In the genomic region with DNA sequence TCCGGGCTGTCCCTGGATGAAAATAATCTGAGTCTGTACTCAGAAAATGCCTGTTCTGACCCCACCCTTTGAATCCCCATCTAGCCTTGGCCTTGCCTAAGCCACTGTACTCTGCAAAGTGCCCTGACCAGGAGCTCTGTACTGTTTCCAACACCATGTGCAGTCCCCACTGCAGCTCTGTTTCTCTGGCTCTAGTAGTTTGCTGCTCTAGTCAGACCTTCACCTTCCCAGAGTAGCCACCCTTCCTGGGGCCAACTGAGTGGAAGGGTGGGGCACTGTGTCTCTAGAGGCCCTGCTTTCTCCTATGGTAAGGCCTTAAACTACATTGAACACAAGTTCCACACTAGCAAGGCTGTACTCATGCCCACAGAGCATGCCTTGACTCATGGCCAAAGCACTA, we compare ENCODE assay signal across 27 cellular contexts. TPM values are rescaled to one million over a fixed set of nuclear protein-coding genes. Genes with fewer than 3 reads are reported as not detected.
"Had no signal": no experiment of that assay in that cellular context is flagged by ENCODE, and none has a peak within 500 bp of the region (broad histone marks: within the 10 kb centered on the region; RNA-seq: fewer than 3 reads in every experiment).

No MANE protein-coding gene starts in this region.

- DNase-seq: dermis blood vessel endothelial cell; effector memory CD4-positive, alpha-beta T cell; erythroblast; gastrocnemius medialis; kidney; mammary epithelial cell; mesendoderm; midbrain; stimulated activated CD4-positive, alpha-beta T cell treated with anti-CD3 and anti-CD28 coated beads, Interleukin-12 subunit alpha, Interleukin-12 subunit beta, amount 100 ng/mL, for 4 hours; stimulated activated CD4-positive, alpha-beta T cell treated with anti-CD3 and anti-CD28 coated beads, Interleukin-1b, Interleukin-23, amount 100 ng/mL, for 48 hours; stimulated activated CD4-positive, alpha-beta T cell treated with anti-CD3 and anti-CD28 coated beads, Interleukin-4, amount 100 ng/mL, for 1 hour; stimulated activated CD8-positive, alpha-beta memory T cell treated with anti-CD3 and anti-CD28 coated beads, Interleukin-4, amount 100 ng/mL, for 48 hours; stimulated activated naive CD4-positive, alpha-beta T cell; stimulated activated naive CD8-positive, alpha-beta T cell treated with anti-CD3 and anti-CD28 coated beads, Interleukin-15, amount 100 ng/mL, for 72 hours; transverse colon had no signal

- H3K4me3 Mint-ChIP-seq: naive thymus-derived CD4-positive, alpha-beta T cell; nephron; neural progenitor cell; stimulated activated naive CD8-positive, alpha-beta T cell treated with anti-CD3 and anti-CD28 coated beads, Interleukin-15, amount 100 ng/mL, for 72 hours had no signal

- H3K9ac ChIP-seq: neural progenitor cell had no signal

- H3K4me2 ChIP-seq: hepatocyte, neural progenitor cell, smooth muscle cell had no signal

- ATAC-seq: gastrocnemius medialis; left lobe of liver; naive thymus-derived CD4-positive, alpha-beta T cell; sciatic nerve; stimulated activated naive CD8-positive, alpha-beta T cell treated with anti-CD3 and anti-CD28 coated beads, Interleukin-15, amount 100 ng/mL, for 72 hours had no signal

- H3K27ac Mint-ChIP-seq: naive thymus-derived CD4-positive, alpha-beta T cell; nephron; stimulated activated naive CD8-positive, alpha-beta T cell treated with anti-CD3 and anti-CD28 coated beads, Interleukin-15, amount 100 ng/mL, for 72 hours had no signal

- H3K79me2 ChIP-seq: hepatocyte had no signal

- H3K27me3 ChIP-seq: gastrocnemius medialis, hepatocyte, neural progenitor cell, right atrium auricular region, suprapubic skin, transverse colon had no signal

- H3K9me3 Mint-ChIP-seq: naive thymus-derived CD4-positive, alpha-beta T cell; nephron; neural progenitor cell; stimulated activated naive CD8-positive, alpha-beta T cell treated with anti-CD3 and anti-CD28 coated beads, Interleukin-15, amount 100 ng/mL, for 72 hours had no signal

- H3K9me3 ChIP-seq: gastrocnemius medialis, prostate gland, right atrium auricular region, suprapubic skin, transverse colon had no signal

- H3K4me1 ChIP-seq: gastrocnemius medialis, neural progenitor cell, prostate gland, right atrium auricular region, suprapubic skin, transverse colon had no signal

- H3K36me3 ChIP-seq: neural progenitor cell, prostate gland had no signal

- H2AFZ ChIP-seq: hepatocyte, neural progenitor cell had no signal

- FAIRE-seq: endometrium, kidney had no signal

- H3K27ac ChIP-seq: coronary artery, gastrocnemius medialis, hepatocyte, neural progenitor cell, prostate gland, right atrium auricular region, suprapubic skin, transverse colon had no signal

- H3K4me3 ChIP-seq: coronary artery, gastrocnemius medialis, hepatocyte, neural progenitor cell, prostate gland, right atrium auricular region, smooth muscle cell, suprapubic skin, transverse colon had no signal

- H3K36me3 Mint-ChIP-seq: neural progenitor cell had no signal

- H3K27me3 Mint-ChIP-seq: naive thymus-derived CD4-positive, alpha-beta T cell; stimulated activated naive CD8-positive, alpha-beta T cell treated with anti-CD3 and anti-CD28 coated beads, Interleukin-15, amount 100 ng/mL, for 72 hours had no signal

- H3K4me1 Mint-ChIP-seq: naive thymus-derived CD4-positive, alpha-beta T cell; stimulated activated naive CD8-positive, alpha-beta T cell treated with anti-CD3 and anti-CD28 coated beads, Interleukin-15, amount 100 ng/mL, for 72 hours had no signal

RNA-seq across cellular contexts. Expression of a gene that starts 31.9 kb away (rescaled TPM):
- polyA plus RNA-seq: naive thymus-derived CD4-positive, alpha-beta T cell had no signal
